ENCODE assay signal across 8 cellular contexts in genomic region chr3:179768080-179768479, GRCh38.
DNase-seq lines count a peak whose midpoint lies in the region; ATAC-seq and TF ChIP-seq lines count a peak whose summit lies in the region.

No MANE protein-coding gene starts in this region.

- no peak for ATAC-seq in GM18873 (IDR thresholded peaks at IDR 0.05; ENCODE audit: low FRiP score, unreplicated experiment)

- no peak overlapping the region for H3K4me3 ChIP-seq in brain microvascular endothelial cell (ENCODE audit: low read depth, low read length)

- no peak overlapping the region for H3K27ac ChIP-seq in brain microvascular endothelial cell

- in situ Hi-C loops in brain microvascular endothelial cell (cut with HindIII; ENCODE audit: low pct_ligation_motif_present, low sequenced_read_pairs): no loop called here

- peak; percentile 84 for TF ChIP-seq CTCF in brain microvascular endothelial cell (IDR thresholded peaks at IDR 0.05; ENCODE audit: low read depth, low read length, missing control alignments)

- no peaks in the 10 kb centered on the region for H3K27me3 ChIP-seq in brain microvascular endothelial cell (replicated peaks)

- DNase-seq in NCI-H446 (lab: John Stamatoyannopoulos, UW) (peak; percentile 29 to 71), NCI-H446 treated with DMSO at 0.1 percent for 48 hours (lab: John Stamatoyannopoulos, UW) (no peak), NCI-H2081 (lab: John Stamatoyannopoulos, UW) (peak; percentile 65 to 76), brain microvascular endothelial cell (peak; percentile 57), myocyte (ENCODE audit: low read depth) (peak; percentile 39), mesenteric fat pad (ENCODE audit: low spot score) (no peak)
- no peak for DNase-seq in activated naive CD4-positive, alpha-beta T cell (lab: John Stamatoyannopoulos, UW)

- peaks cover 9% of the 10 kb centered on the region for H3K36me3 ChIP-seq in brain microvascular endothelial cell (replicated peaks)

Comparison
In these comparisons a context has a peak if more than half of its experiments do, and no peak if none do; other contexts are left out.
1. DNase-seq: peak in NCI-H446 (2 of 2), NCI-H2081 (2 of 2), brain microvascular endothelial cell (single experiment) and myocyte (single experiment); none in NCI-H446 treated with DMSO at 0.1 percent for 48 hours (single experiment), activated naive CD4-positive, alpha-beta T cell (0 of 4) and mesenteric fat pad (single experiment).